Comparison of ENCODE assay signal across 18 cellular contexts in the genomic region with DNA sequence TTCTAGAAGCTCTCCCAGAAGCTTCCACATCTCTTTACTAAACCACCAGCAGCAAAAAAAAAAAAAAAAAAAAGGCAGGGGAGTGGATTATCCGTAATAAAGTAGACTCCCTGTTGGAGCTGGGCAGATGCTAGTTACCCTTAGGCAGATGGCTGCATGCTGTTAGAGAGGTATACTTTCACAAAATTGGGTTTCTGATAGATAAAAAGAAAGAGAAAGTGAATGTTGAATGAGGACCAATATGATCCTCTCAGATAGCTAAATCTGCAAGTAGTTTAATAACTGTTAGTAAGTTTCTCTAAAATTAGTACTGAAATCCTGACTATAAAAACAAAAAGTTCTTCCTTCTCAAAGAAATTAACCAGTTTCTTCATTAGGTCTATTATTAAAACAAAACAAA.
DNase-seq lines count a peak whose midpoint lies in the region; ATAC-seq, FAIRE-seq and TF ChIP-seq lines count a peak whose summit lies in the region.
"Had no signal": no experiment of that assay in that cellular context is flagged by ENCODE, and none has a peak within 500 bp of the region (broad histone marks: within the 10 kb centered on the region; RNA-seq: fewer than 3 reads in every experiment).

No MANE protein-coding gene starts in this region.

- no peaks in the 10 kb centered on the region for H3K4me1 ChIP-seq in lower lobe of right lung
- H3K4me1 ChIP-seq: stomach had no signal

- H3K27ac ChIP-seq in KOPT-K1 (ENCODE audit: low read depth, low read length, poor library complexity, severe bottlenecking) (peak overlapping the region; percentile 34), lower lobe of right lung (no peak overlapping the region), dorsolateral prefrontal cortex (no peak overlapping the region)
- H3K27ac ChIP-seq: heart right ventricle, stomach had no signal

- H3K36me3 ChIP-seq in KOPT-K1 (ENCODE audit: insufficient read depth, low read length), result no peaks in the 10 kb centered on the region
- H3K36me3 ChIP-seq in lower lobe of right lung, result no peaks in the 10 kb centered on the region
- H3K36me3 ChIP-seq: heart right ventricle, stomach had no signal

- DNase-seq in GM18507 (ENCODE audit: extremely low spot score, insufficient read length, low read depth) (no peak), HPDE6-E6E7 (ENCODE audit: extremely low spot score) (no peak), lower lobe of right lung (no peak), dorsolateral prefrontal cortex (no peak)
- no peak for DNase-seq in stimulated activated CD4-positive, alpha-beta T cell treated with anti-CD3 and anti-CD28 coated beads, Interleukin-4, amount 100 ng/mL, for 4 hours
- DNase-seq: activated CD4-positive, alpha-beta T cell treated with anti-CD3 and anti-CD28 coated beads for 1 hour; activated CD8-positive, alpha-beta memory T cell treated with anti-CD3 and anti-CD28 coated beads, Interleukin-2, amount 50 U/mL, for 4 hours; activated naive CD4-positive, alpha-beta T cell treated with anti-CD3 and anti-CD28 coated beads, Interleukin-2, amount 50 U/mL, for 16 hours; COR-L47; heart right ventricle; NCI-H1092; Right ventricle myocardium superior; stomach; T-helper 17 cell had no signal

- H3K27me3 ChIP-seq in lower lobe of right lung (ENCODE audit: low read depth), result no peaks in the 10 kb centered on the region
- H3K27me3 ChIP-seq in dorsolateral prefrontal cortex, result no peaks in the 10 kb centered on the region
- H3K27me3 ChIP-seq: heart right ventricle, stomach had no signal

- peak; percentile 29 for FAIRE-seq in GM18507 (lab: Jason Lieb, UNC)
- FAIRE-seq: urothelium cell line had no signal

- no peak for TF ChIP-seq CTCF in lower lobe of right lung (IDR thresholded peaks at IDR 0.05)
- no peak for TF ChIP-seq CTCF in dorsolateral prefrontal cortex (IDR thresholded peaks at IDR 0.05 in 54 of 56, conservative IDR thresholded peaks at IDR 0.05 in 2 of 56; ENCODE audit: low read depth in 1 of 56, partially characterized antibody in 56 of 56)

- H3K4me3 ChIP-seq in lower lobe of right lung (no peak overlapping the region), dorsolateral prefrontal cortex (no peak overlapping the region)
- H3K4me3 ChIP-seq: heart right ventricle, stomach had no signal

- intact Hi-C loops in lower lobe of right lung (cut with DNase I) (no loop called here), dorsolateral prefrontal cortex (cut with DNase I) (no loop called here)

- H3K9me3 ChIP-seq in KOPT-K1 (ENCODE audit: insufficient read depth, low read length, poor library complexity, severe bottlenecking) (no peaks in the 10 kb centered on the region), lower lobe of right lung (no peaks in the 10 kb centered on the region)

- ATAC-seq in GM21381 (IDR thresholded peaks at IDR 0.05; ENCODE audit: unreplicated experiment) (peak; percentile 60), HG02885 (IDR thresholded peaks at IDR 0.05; ENCODE audit: poor library complexity, unreplicated experiment) (peak; percentile 57), lower lobe of right lung (no peak)
- ATAC-seq: heart right ventricle, T-helper 17 cell had no signal

Comparison
In these comparisons a context has a peak if more than half of its experiments do, and no peak if none do; other contexts are left out.
1. ATAC-seq: peak in GM21381 (single experiment) and HG02885 (single experiment); none in lower lobe of right lung (0 of 2).